In the genomic region with DNA sequence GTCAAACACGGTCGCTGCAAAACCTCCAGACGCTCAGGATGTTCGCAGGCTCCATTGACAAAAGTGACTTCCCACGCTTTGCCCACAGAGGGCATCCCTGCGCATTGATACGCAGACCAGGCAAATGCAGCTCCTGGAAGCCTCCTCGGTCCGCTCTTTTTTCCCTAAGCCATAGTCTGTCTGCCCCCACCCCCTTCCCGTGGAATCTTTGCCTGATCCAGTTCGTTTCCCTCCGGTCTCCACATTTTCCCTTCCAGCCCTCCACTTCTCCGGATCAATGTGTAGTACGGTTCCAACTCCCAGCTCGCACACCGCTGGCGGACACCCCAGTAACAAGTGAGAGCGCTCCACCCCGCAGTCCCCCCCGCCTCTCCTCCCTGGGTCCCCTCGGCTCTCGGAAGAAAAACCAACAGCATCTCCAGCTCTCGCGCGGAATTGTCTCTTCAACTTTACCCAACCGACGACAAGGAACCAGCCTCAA, we compare ENCODE assay signal across 8 cellular contexts. TPM values are rescaled to one million over a fixed set of nuclear protein-coding genes. Genes with fewer than 3 reads are reported as not detected.
DNase-seq lines count a peak whose midpoint lies in the region; ATAC-seq and TF ChIP-seq lines count a peak whose summit lies in the region.

TSS of gene DCC (plus strand) at position 307 of the 481 bp plus-strand sequence. CDS start 591 bp downstream, outside the sequence.

- no peak within 1 kb of the TSS for H3K27ac ChIP-seq in RWPE1
- H3K27ac ChIP-seq in prostate gland: no peak within 1 kb of the TSS

- TF ChIP-seq POLR2A in prostate gland (IDR thresholded peaks at IDR 0.05): no peak

- H3K4me3 Mint-ChIP-seq in activated CD4-positive, alpha-beta T cell treated with anti-CD3 and anti-CD28 coated beads, Interleukin-2, amount 10 ng/mL, durations not matched to agents 24 days and 14 days: no peak within 1 kb of the TSS

- POLR2A ChIA-PET in RWPE1 (lab: Yijun Ruan, JAX; ENCODE audit: low non-redundant PET): no interaction called here

- DNase-seq in AG20443 (ENCODE audit: low spot score): peak; percentile 55
- peak; percentile 10 for DNase-seq in RWPE1 (ENCODE audit: low spot score)
- DNase-seq in globus pallidus (ENCODE audit: low spot score): peak; percentile 76
- peak; percentile 19 for DNase-seq in prostate gland (ENCODE audit: low spot score)
- no peak for DNase-seq in activated CD8-positive, alpha-beta memory T cell treated with anti-CD3 and anti-CD28 coated beads for 24 hours
- no peak for DNase-seq in activated naive CD4-positive, alpha-beta T cell treated with anti-CD3 and anti-CD28 coated beads, Interleukin-2, amount 50 U/mL, for 16 hours
- no peak for DNase-seq in activated CD4-positive, alpha-beta T cell treated with anti-CD3 and anti-CD28 coated beads, Interleukin-2, amount 10 ng/mL, durations not matched to agents 24 days and 14 days

- no peak within 1 kb of the TSS for H3K4me3 ChIP-seq in prostate gland

- peaks cover 11% of the 10 kb centered on the region for H3K27me3 ChIP-seq in prostate gland (replicated peaks; ENCODE audit: insufficient read depth)

- no peaks in the 10 kb centered on the region for H3K4me1 ChIP-seq in prostate gland (replicated peaks)

- peak; percentile 58 for ATAC-seq in HG03342 (IDR thresholded peaks at IDR 0.05; ENCODE audit: unreplicated experiment)

- CTCF ChIA-PET in RWPE1 (lab: Yijun Ruan, JAX): interaction anchor here (0.6 to 1.1 kb wide), 2 partner anchors 28 to 829 kb away, joined by 3 read pairs; no protein-coding TSS in a partner anchor

- no peaks in the 10 kb centered on the region for H3K36me3 Mint-ChIP-seq in activated CD4-positive, alpha-beta T cell treated with anti-CD3 and anti-CD28 coated beads, Interleukin-2, amount 10 ng/mL, durations not matched to agents 24 days and 14 days (ENCODE audit: low read depth)

- H3K36me3 ChIP-seq in prostate gland: no peaks in the 10 kb centered on the region

- H3K27me3 Mint-ChIP-seq in activated CD4-positive, alpha-beta T cell treated with anti-CD3 and anti-CD28 coated beads, Interleukin-2, amount 10 ng/mL, durations not matched to agents 24 days and 14 days: peaks cover 30% of the 10 kb centered on the region

- H3K4me1 Mint-ChIP-seq in activated CD4-positive, alpha-beta T cell treated with anti-CD3 and anti-CD28 coated beads, Interleukin-2, amount 10 ng/mL, durations not matched to agents 24 days and 14 days: no peaks in the 10 kb centered on the region

- no peak within 1 kb of the TSS for H3K27ac Mint-ChIP-seq in activated CD4-positive, alpha-beta T cell treated with anti-CD3 and anti-CD28 coated beads, Interleukin-2, amount 10 ng/mL, durations not matched to agents 24 days and 14 days

- H3K9me3 Mint-ChIP-seq in activated CD4-positive, alpha-beta T cell treated with anti-CD3 and anti-CD28 coated beads, Interleukin-2, amount 10 ng/mL, durations not matched to agents 24 days and 14 days: peaks cover 8% of the 10 kb centered on the region

- TF ChIP-seq CTCF in RWPE1 (conservative IDR thresholded peaks at IDR 0.05; ENCODE audit: low read depth): no peak
- TF ChIP-seq CTCF in prostate gland (IDR thresholded peaks at IDR 0.05): no peak

- WGBS in prostate gland: under 1% methylated on average over 27 of the region's 27 CpGs

- intact Hi-C loops in prostate gland (cut with DNase I): loop anchor here (5.0 kb wide), 1 partner anchor 332 kb away; no protein-coding TSS in a partner anchor
- intact Hi-C loops in activated CD4-positive, alpha-beta T cell treated with anti-CD3 and anti-CD28 coated beads, Interleukin-2, amount 10 ng/mL, durations not matched to agents 24 days and 14 days (cut with micrococcal nuclease): no loop called here

- no peaks in the 10 kb centered on the region for H3K9me3 ChIP-seq in prostate gland

RNA-seq across cellular contexts. Expression of gene DCC, which starts in this region (rescaled TPM):
- total RNA-seq in prostate gland: 1 to 10 TPM in 1 of 2 donors, under 1 TPM in 1; 0.55 to 3.7 TPM
- total RNA-seq in activated CD4-positive, alpha-beta T cell treated with anti-CD3 and anti-CD28 coated beads, Interleukin-2, amount 10 ng/mL, durations not matched to agents 24 days and 14 days: not detected in 2 replicates

Comparison
In these comparisons a context has a peak if more than half of its experiments do, and no peak if none do; other contexts are left out.
1. DNase-seq: peak in AG20443 (single experiment), RWPE1 (single experiment), globus pallidus (single experiment) and prostate gland (single experiment); none in activated CD8-positive, alpha-beta memory T cell treated with anti-CD3 and anti-CD28 coated beads for 24 hours (single experiment), activated naive CD4-positive, alpha-beta T cell treated with anti-CD3 and anti-CD28 coated beads, Interleukin-2, amount 50 U/mL, for 16 hours (single experiment) and activated CD4-positive, alpha-beta T cell treated with anti-CD3 and anti-CD28 coated beads, Interleukin-2, amount 10 ng/mL, durations not matched to agents 24 days and 14 days (single experiment).